1 cellular context compared by ENCODE assay signal in genomic region chr20:58892126-58892931, GRCh38.
TF ChIP-seq lines count a peak whose summit lies in the region.

No MANE protein-coding gene starts in this region.

TF ChIP-seq in HEK293, 187 proteins besides CTCF, POLR2A, EP300 and RAD21 (continued from another document and continues in another):
- no peak for TF ChIP-seq PRDM2 (tag by site-specific recombination; IDR thresholded peaks at IDR 0.05; ENCODE audit: borderline replicate concordance)
- no peak for TF ChIP-seq ZNF302 (tag by site-specific recombination; IDR thresholded peaks at IDR 0.05; ENCODE audit: low read depth)
- TF ChIP-seq KLF10 (tag by site-specific recombination; IDR thresholded peaks at IDR 0.05), result no peak
- TF ChIP-seq ZNF292 (tag by site-specific recombination; IDR thresholded peaks at IDR 0.05; ENCODE audit: borderline replicate concordance, low read depth), result no peak
- no peak for TF ChIP-seq ZNF518A (tag by site-specific recombination; conservative IDR thresholded peaks at IDR 0.05; ENCODE audit: low read depth)
- no peak for TF ChIP-seq PRDM6 (tag by site-specific recombination; IDR thresholded peaks at IDR 0.05)
- TF ChIP-seq GLI2 (tag by site-specific recombination; IDR thresholded peaks at IDR 0.05; ENCODE audit: borderline replicate concordance, low read depth), result no peak
- TF ChIP-seq ZNF138 (tag by site-specific recombination; IDR thresholded peaks at IDR 0.05; ENCODE audit: borderline replicate concordance), result no peak
- 0 out of 2 replicates have a peak, but pooled peaks have one; percentile 54 for TF ChIP-seq ZNF701 (tag by site-specific recombination; IDR thresholded peaks at IDR 0.05)
- TF ChIP-seq ZBTB10 (tag by site-specific recombination; IDR thresholded peaks at IDR 0.05), result peak; percentile 99
- no peak for TF ChIP-seq ZNF350 (tag by site-specific recombination; IDR thresholded peaks at IDR 0.05)
- TF ChIP-seq TCF7L2 (IDR thresholded peaks at IDR 0.05; ENCODE audit: borderline replicate concordance, low read depth, low read length), result no peak
- TF ChIP-seq GLIS1 (tag by site-specific recombination; IDR thresholded peaks at IDR 0.05), result peak; percentile 88
- no peak for TF ChIP-seq ZFP3 (tag by site-specific recombination; IDR thresholded peaks at IDR 0.05; ENCODE audit: low read depth)
- no peak for TF ChIP-seq PBX3 (CRISPR knock-in tag; IDR thresholded peaks at IDR 0.05)
- no peak for TF ChIP-seq SCRT2 (tag by site-specific recombination; IDR thresholded peaks at IDR 0.05)
- peak; percentile 43; the same call in 1 of the 2 replicates for TF ChIP-seq ZBTB7A (tag by site-specific recombination; IDR thresholded peaks at IDR 0.05; ENCODE audit: low read depth)
- no peak for TF ChIP-seq ZNF133 (tag by site-specific recombination; IDR thresholded peaks at IDR 0.05)
- TF ChIP-seq BCL11A (tag by site-specific recombination; IDR thresholded peaks at IDR 0.05; ENCODE audit: low read depth), result no peak
- TF ChIP-seq GLIS2 (tag by site-specific recombination; IDR thresholded peaks at IDR 0.05), result peak; percentile 99
- no peak for TF ChIP-seq ZNF707 (tag by site-specific recombination; IDR thresholded peaks at IDR 0.05)
- no peak for TF ChIP-seq IKZF3 (tag by site-specific recombination; IDR thresholded peaks at IDR 0.05)
- TF ChIP-seq ZNF324 (tag by site-specific recombination; IDR thresholded peaks at IDR 0.05), result peak; percentile 42; the same call in 1 of the 2 replicates
- TF ChIP-seq ZNF580 (tag by site-specific recombination; IDR thresholded peaks at IDR 0.05), result no peak
- no peak for TF ChIP-seq OSR2 (tag by site-specific recombination; IDR thresholded peaks at IDR 0.05)
- TF ChIP-seq ZBTB44 (tag by site-specific recombination; IDR thresholded peaks at IDR 0.05), result no peak
- no peak for TF ChIP-seq ZNF404 (tag by site-specific recombination; IDR thresholded peaks at IDR 0.05)
- TF ChIP-seq ZNF610 (tag by site-specific recombination; IDR thresholded peaks at IDR 0.05; ENCODE audit: borderline replicate concordance), result no peak
- no peak for TF ChIP-seq ZNF148 (tag by site-specific recombination; IDR thresholded peaks at IDR 0.05; ENCODE audit: borderline replicate concordance)
- TF ChIP-seq SP3 (tag by site-specific recombination; IDR thresholded peaks at IDR 0.05), result peak; percentile 57; the same call in 1 of the 2 replicates
- no peak; the same call in 1 of the 2 replicates for TF ChIP-seq KLF9 (tag by site-specific recombination; IDR thresholded peaks at IDR 0.05; ENCODE audit: low read depth)
- no peak for TF ChIP-seq ZNF311 (tag by site-specific recombination; IDR thresholded peaks at IDR 0.05; ENCODE audit: borderline replicate concordance)
- 0 out of 2 replicates have a peak, but pooled peaks have one; percentile 38 for TF ChIP-seq SP7 (tag by site-specific recombination; IDR thresholded peaks at IDR 0.05)
- TF ChIP-seq ZNF26 (tag by site-specific recombination; IDR thresholded peaks at IDR 0.05), result no peak
